In genomic region chr10:2111936-2112335, GRCh38 we compare ENCODE assay signal across 20 cellular contexts.
DNase-seq lines count a peak whose midpoint lies in the region; ATAC-seq, FAIRE-seq and TF ChIP-seq lines count a peak whose summit lies in the region.
"Had no signal": no experiment of that assay in that cellular context is flagged by ENCODE, and none has a peak within 500 bp of the region (broad histone marks: within the 10 kb centered on the region; RNA-seq: fewer than 3 reads in every experiment).

No MANE protein-coding gene starts in this region.

- no peaks in the 10 kb centered on the region for H3K4me1 ChIP-seq in breast epithelium
- H3K4me1 ChIP-seq: heart right ventricle, neural progenitor cell had no signal

- no TSS peak for BruUV-seq in MCF 10A (replicated peaks; lab: Mats Ljungman, UMichigan)

- POLR2A ChIA-PET in MCF 10A (lab: Yijun Ruan, JAX), result interaction anchor here (1.4 to 2.3 kb wide), 3 partner anchors 10 to 157 kb away, joined by 6 to 13 read pairs (median 8); no protein-coding TSS in a partner anchor

- no peak overlapping the region for H3K4me3 Mint-ChIP-seq in MCF 10A (ENCODE audit: unreplicated experiment)
- H3K4me3 Mint-ChIP-seq: activated B cell treated with CpG ODN at 0.5 μM for 24 hours; CD8-positive, alpha-beta memory T cell; IgD-negative memory B cell; neural progenitor cell; stimulated activated naive B cell treated with anti-CD40 and anti-IgM and Interleukin-4, amounts not matched to agents 10 μg/mL and 1 μg/mL and 100 μg/mL, for 72 hours had no signal

- peaks cover 4% of the 10 kb centered on the region for H3K36me3 Mint-ChIP-seq in MCF 10A (ENCODE audit: insufficient read depth, unreplicated experiment)
- H3K36me3 Mint-ChIP-seq: CD8-positive, alpha-beta memory T cell; IgD-negative memory B cell; neural progenitor cell; stimulated activated naive B cell treated with anti-CD40 and anti-IgM and Interleukin-4, amounts not matched to agents 10 μg/mL and 1 μg/mL and 100 μg/mL, for 72 hours had no signal

- in situ Hi-C loops in astrocyte of the cerebellum (cut with HindIII; ENCODE audit: low sequenced_read_pairs), result no loop called here

- no peak for ATAC-seq in HG03135 (IDR thresholded peaks at IDR 0.05; ENCODE audit: unreplicated experiment)
- ATAC-seq: heart right ventricle; stimulated activated naive B cell treated with anti-CD40 and anti-IgM and Interleukin-4, amounts not matched to agents 10 μg/mL and 1 μg/mL and 100 μg/mL, for 72 hours had no signal

- peak overlapping the region; percentile 89 for H3K27ac Mint-ChIP-seq in MCF 10A (ENCODE audit: low read depth, unreplicated experiment)
- H3K27ac Mint-ChIP-seq: activated B cell treated with CpG ODN at 0.5 μM for 24 hours; IgD-negative memory B cell; neural progenitor cell; stimulated activated naive B cell treated with anti-CD40 and anti-IgM and Interleukin-4, amounts not matched to agents 10 μg/mL and 1 μg/mL and 100 μg/mL, for 72 hours had no signal

- CTCF ChIA-PET in MCF 10A (lab: Yijun Ruan, JAX), result no interaction called here

- H3K36me3 ChIP-seq in breast epithelium, result no peaks in the 10 kb centered on the region
- H3K36me3 ChIP-seq: heart right ventricle, neural progenitor cell had no signal

- no peak overlapping the region for H3K27ac ChIP-seq in breast epithelium
- H3K27ac ChIP-seq: heart right ventricle, neural progenitor cell had no signal

- intact Hi-C loops in MCF 10A (cut with micrococcal nuclease), result loop anchor here (10.0 kb wide), 1 partner anchor 103 kb away; no protein-coding TSS in a partner anchor
- intact Hi-C loops in breast epithelium (cut with DNase I; ENCODE audit: low total_unique reads), result no loop called here
- intact Hi-C loops in lower leg skin (cut with DNase I; ENCODE audit: low total_unique reads), result no loop called here

- no peak overlapping the region for H3K4me3 ChIP-seq in breast epithelium
- no peak overlapping the region for H3K4me3 ChIP-seq in astrocyte of the cerebellum (ENCODE audit: low read depth, low read length)
- H3K4me3 ChIP-seq in lower leg skin (ENCODE audit: low read depth, poor library complexity, severe bottlenecking), result no peak overlapping the region
- H3K4me3 ChIP-seq: heart right ventricle, lung, neural progenitor cell had no signal

- no peak for FAIRE-seq in urothelium cell line (lab: Jason Lieb, UNC)
- FAIRE-seq: A204.1 had no signal

- H3K9me3 Mint-ChIP-seq in MCF 10A (ENCODE audit: unreplicated experiment), result peaks cover 7% of the 10 kb centered on the region
- H3K9me3 Mint-ChIP-seq: activated B cell treated with CpG ODN at 0.5 μM for 24 hours, IgD-negative memory B cell had no signal

- DNase-seq in MCF 10A (ENCODE audit: unreplicated experiment), result peak; percentile 97
- no peak for DNase-seq in breast epithelium (ENCODE audit: low spot score in 2 of 2)
- peak; percentile 72 for DNase-seq in astrocyte of the cerebellum (ENCODE audit: low read depth)
- DNase-seq in iris pigment epithelial cell (ENCODE audit: low read depth), result peak; percentile 23
- DNase-seq in urothelium cell line (ENCODE audit: low spot score), result peak; percentile 59
- no peak for DNase-seq in HCEC 1CT
- DNase-seq in lower leg skin (ENCODE audit: low spot score in 2 of 2), result no peak
- DNase-seq: activated B cell treated with CpG ODN at 0.5 μM for 24 hours; activated naive CD4-positive, alpha-beta T cell treated with anti-CD3 and anti-CD28 coated beads, Interleukin-2, amount 50 U/mL, for 16 hours; CD8-positive, alpha-beta memory T cell; GF-D8; heart right ventricle; NCI-H1092; NK-92 treated with Interleukin-12 subunit alpha and Interleukin-12 subunit beta, amount 100 ng/mL, for 24 hours; stimulated activated naive B cell treated with anti-CD40 and anti-IgM and Interleukin-4, amounts not matched to agents 10 μg/mL and 1 μg/mL and 100 μg/mL, for 72 hours had no signal

- H3K9me3 ChIP-seq in breast epithelium, result peaks cover 2 to 4% of the 10 kb centered on the region in 2 donors

- H3K27me3 Mint-ChIP-seq in MCF 10A (ENCODE audit: insufficient read depth, unreplicated experiment), result no peaks in the 10 kb centered on the region
- H3K27me3 Mint-ChIP-seq: activated B cell treated with CpG ODN at 0.5 μM for 24 hours had no signal

- no peaks in the 10 kb centered on the region for H3K27me3 ChIP-seq in breast epithelium
- H3K27me3 ChIP-seq: neural progenitor cell had no signal

- WGBS in lower leg skin, 2 donors, result 63 to 69% methylated on average over 7 of the region's 7 CpGs

- TF ChIP-seq CTCF in MCF 10A (IDR thresholded peaks at IDR 0.05; ENCODE audit: unreplicated experiment), result no peak
- no peak for TF ChIP-seq CTCF in breast epithelium (IDR thresholded peaks at IDR 0.05)
- TF ChIP-seq CTCF in astrocyte of the cerebellum (IDR thresholded peaks at IDR 0.05; ENCODE audit: low read depth, low read length, missing control alignments), result no peak
- no peak for TF ChIP-seq CTCF in lower leg skin (IDR thresholded peaks at IDR 0.05)

- TF ChIP-seq POLR2A in breast epithelium (IDR thresholded peaks at IDR 0.05), result no peak
- no peak for TF ChIP-seq POLR2A in lower leg skin (IDR thresholded peaks at IDR 0.05)

- peaks cover 17% of the 10 kb centered on the region for H3K4me1 Mint-ChIP-seq in MCF 10A (ENCODE audit: insufficient read depth, unreplicated experiment)
- H3K4me1 Mint-ChIP-seq: activated B cell treated with CpG ODN at 0.5 μM for 24 hours; CD8-positive, alpha-beta memory T cell; IgD-negative memory B cell; stimulated activated naive B cell treated with anti-CD40 and anti-IgM and Interleukin-4, amounts not matched to agents 10 μg/mL and 1 μg/mL and 100 μg/mL, for 72 hours had no signal

Comparison
In these comparisons a context has a peak if more than half of its experiments do, and no peak if none do; other contexts are left out.
1. DNase-seq: peak in MCF 10A (single experiment), astrocyte of the cerebellum (single experiment), iris pigment epithelial cell (single experiment) and urothelium cell line (single experiment); none in breast epithelium (0 of 2), HCEC 1CT (single experiment) and lower leg skin (0 of 2).